ENCODE assay signal across 9 cellular contexts in genomic region chr7:5836173-5836572, GRCh38. TPM values are rescaled to one million over a fixed set of nuclear protein-coding genes. Genes with fewer than 3 reads are reported as not detected.
"Had no signal": no experiment of that assay in that cellular context is flagged by ENCODE, and none has a peak within 500 bp of the region (broad histone marks: within the 10 kb centered on the region; RNA-seq: fewer than 3 reads in every experiment).

No MANE protein-coding gene starts in this region.

RNA-seq across cellular contexts. Expression of gene OCM, which starts 44.4 kb away (rescaled TPM):
- total RNA-seq: body of pancreas, cardiac septum, frontal cortex, lower lobe of right lung, mesenteric fat pad, Right ventricle myocardium superior, sciatic nerve, smooth muscle cell, upper lobe of right lung had no signal
- polyA plus RNA-seq: smooth muscle cell had no signal
